ENCODE assay signal across 1 cellular context in genomic region chrX:46992070-46992469, GRCh38.
TF ChIP-seq lines count a peak whose summit lies in the region.

No MANE protein-coding gene starts in this region.

TF ChIP-seq in WTC11, 78 proteins besides CTCF, POLR2A, EP300 and RAD21 (continued from another document):
- TF ChIP-seq CDX4 (CRISPR knock-in tag; IDR thresholded peaks at IDR 0.05; ENCODE audit: borderline replicate concordance), result no peak
- TF ChIP-seq IRF1 (CRISPR knock-in tag; IDR thresholded peaks at IDR 0.05), result no peak
- no peak for TF ChIP-seq ATF6 (CRISPR knock-in tag; IDR thresholded peaks at IDR 0.05)
- TF ChIP-seq GABPB1 (CRISPR knock-in tag; IDR thresholded peaks at IDR 0.05), result no peak
- TF ChIP-seq TEAD1 (CRISPR knock-in tag; IDR thresholded peaks at IDR 0.05), result no peak
- no peak for TF ChIP-seq TEAD4 (CRISPR knock-in tag; IDR thresholded peaks at IDR 0.05)
- no peak for TF ChIP-seq NFATC4 (CRISPR knock-in tag; IDR thresholded peaks at IDR 0.05)
- no peak for TF ChIP-seq ATF1 (CRISPR knock-in tag; IDR thresholded peaks at IDR 0.05)
- TF ChIP-seq KAT7 (CRISPR knock-in tag; IDR thresholded peaks at IDR 0.05; ENCODE audit: borderline replicate concordance), result no peak
- no peak for TF ChIP-seq HMGXB4 (CRISPR knock-in tag; IDR thresholded peaks at IDR 0.05)
- no peak for TF ChIP-seq ZNF423 (CRISPR knock-in tag; IDR thresholded peaks at IDR 0.05)
- no peak for TF ChIP-seq GTF2I (CRISPR knock-in tag; conservative IDR thresholded peaks at IDR 0.05)
- TF ChIP-seq ARID4B (CRISPR knock-in tag; IDR thresholded peaks at IDR 0.05; ENCODE audit: borderline replicate concordance), result no peak
